Comparison of ENCODE assay signal across 13 cellular contexts in the genomic region with DNA sequence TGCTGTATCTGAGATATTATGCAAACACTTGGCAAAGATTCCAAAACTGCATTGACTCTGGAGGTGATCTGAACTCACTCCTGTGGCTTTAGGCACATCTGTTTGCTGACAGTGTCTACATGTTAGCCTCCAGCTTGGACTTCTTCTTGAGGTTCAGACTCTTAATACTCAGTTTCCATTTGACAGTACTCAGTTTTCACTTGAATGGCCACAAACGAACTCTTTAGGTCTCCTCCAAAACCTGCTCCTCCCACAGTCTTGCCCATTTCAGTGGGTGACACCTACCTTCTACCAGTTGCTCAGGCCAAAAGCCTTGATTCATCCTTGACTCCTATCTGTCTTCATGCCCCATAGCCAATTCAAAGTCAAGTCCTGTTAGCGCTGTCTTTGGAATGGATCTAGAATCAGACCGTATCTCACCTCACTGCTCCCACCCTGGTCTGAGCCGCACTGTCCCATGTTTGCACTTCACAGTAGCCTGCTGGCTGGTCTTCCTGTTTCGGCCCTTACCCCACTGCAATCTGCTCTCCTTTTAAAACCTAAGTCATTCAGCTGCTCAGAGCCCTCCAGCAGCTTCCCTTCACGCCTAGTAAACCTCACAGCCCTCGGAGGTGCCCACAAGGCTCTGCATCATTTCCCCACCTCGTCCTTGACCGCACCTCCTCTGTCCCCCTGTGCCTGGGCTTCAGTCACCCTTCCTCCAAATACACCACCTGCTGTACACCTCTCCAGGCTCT. TPM values are rescaled to one million over a fixed set of nuclear protein-coding genes. Genes with fewer than 3 reads are reported as not detected.
DNase-seq lines count a peak whose midpoint lies in the region; ATAC-seq lines count a peak whose summit lies in the region.
"Had no signal": no experiment of that assay in that cellular context is flagged by ENCODE, and none has a peak within 500 bp of the region (broad histone marks: within the 10 kb centered on the region; RNA-seq: fewer than 3 reads in every experiment).

No MANE protein-coding gene starts in this region.

- no peak overlapping the region for H2BK5ac ChIP-seq in neuronal stem cell (ENCODE audit: low read length)

- no peak for DNase-seq in activated CD4-positive, alpha-beta T cell treated with anti-CD3 and anti-CD28 coated beads for 36 hours
- DNase-seq in activated CD4-positive, alpha-beta T cell treated with anti-CD3 and anti-CD28 coated beads for 4 hours = no peak
- DNase-seq in neuronal stem cell (ENCODE audit: low spot score) = no peak
- DNase-seq in Kasumi-1 (lab: John Stamatoyannopoulos, UW) = no peak
- no peak for DNase-seq in NCI-H82 (lab: John Stamatoyannopoulos, UW)
- DNase-seq in NCI-H510A (lab: John Stamatoyannopoulos, UW) = no peak
- DNase-seq: activated effector memory CD4-positive, alpha-beta T cell treated with anti-CD3 and anti-CD28 coated beads, Interleukin-2, amount 50 U/mL, for 16 hours; heart right ventricle; mesenchymal stem cell; NCI-H187; PC-9 had no signal

- H3K36me3 Mint-ChIP-seq in activated CD4-positive, alpha-beta T cell treated with anti-CD3 and anti-CD28 coated beads for 36 hours (ENCODE audit: low read depth) = peaks cover 76% of the 10 kb centered on the region
- H3K36me3 Mint-ChIP-seq in IgD-negative memory B cell = peaks cover 14% of the 10 kb centered on the region

- no peak overlapping the region for H2BK12ac ChIP-seq in neuronal stem cell (ENCODE audit: low read length)

- H3K27me3 Mint-ChIP-seq in activated CD4-positive, alpha-beta T cell treated with anti-CD3 and anti-CD28 coated beads for 36 hours = no peaks in the 10 kb centered on the region
- H3K27me3 Mint-ChIP-seq in IgD-negative memory B cell = no peaks in the 10 kb centered on the region

- peaks cover 47% of the 10 kb centered on the region for H3K4me1 Mint-ChIP-seq in activated CD4-positive, alpha-beta T cell treated with anti-CD3 and anti-CD28 coated beads for 36 hours
- peaks cover 8 to 30% (median 27%) of the 10 kb centered on the region in 3 donors for H3K4me1 Mint-ChIP-seq in IgD-negative memory B cell

- H3K18ac ChIP-seq in neuronal stem cell (ENCODE audit: low read length) = no peak overlapping the region

- no peaks in the 10 kb centered on the region for H3K9me3 Mint-ChIP-seq in activated CD4-positive, alpha-beta T cell treated with anti-CD3 and anti-CD28 coated beads for 36 hours (ENCODE audit: low read depth)
- no peaks in the 10 kb centered on the region for H3K9me3 Mint-ChIP-seq in IgD-negative memory B cell

- peaks cover 2% of the 10 kb centered on the region for H3K79me1 ChIP-seq in neuronal stem cell (ENCODE audit: low read depth, low read length)

- H2AK5ac ChIP-seq in neuronal stem cell (ENCODE audit: low read depth, low read length) = no peak overlapping the region

- no peak overlapping the region for H3K9ac ChIP-seq in neuronal stem cell (ENCODE audit: low read depth, low read length, poor library complexity)

- no peak for ATAC-seq in activated CD4-positive, alpha-beta T cell treated with anti-CD3 and anti-CD28 coated beads for 36 hours
- peak; percentile 77 for ATAC-seq in GM21529 (IDR thresholded peaks at IDR 0.05; ENCODE audit: unreplicated experiment)
- ATAC-seq: heart right ventricle had no signal

- POLR2A ChIA-PET in activated CD4-positive, alpha-beta T cell treated with anti-CD3 and anti-CD28 coated beads for 36 hours (lab: Charles Lee) = no interaction called here

- H2BK120ac ChIP-seq in neuronal stem cell (ENCODE audit: low read depth, low read length) = no peak overlapping the region

- no peaks in the 10 kb centered on the region for H3K4me1 ChIP-seq in neuronal stem cell (ENCODE audit: control insufficient read depth in 2 of 2, insufficient read depth in 1 of 2, low read depth in 1 of 2, low read length in 2 of 2)

- H2BK15ac ChIP-seq in neuronal stem cell (ENCODE audit: low read length) = no peak overlapping the region

- no peaks in the 10 kb centered on the region for H3K9me3 ChIP-seq in neuronal stem cell (replicated peaks in 1 of 2; ENCODE audit: control insufficient read depth in 2 of 2, insufficient read depth in 1 of 2, low read depth in 1 of 2, low read length in 2 of 2)
- H3K9me3 ChIP-seq: heart right ventricle had no signal

- no peak overlapping the region for H4K8ac ChIP-seq in neuronal stem cell (ENCODE audit: low read depth, low read length)

- H3K4me3 ChIP-seq in neuronal stem cell (ENCODE audit: low read length in 2 of 2) = no peak overlapping the region
- H3K4me3 ChIP-seq: heart right ventricle, PC-9 had no signal

- no peak overlapping the region for H4K91ac ChIP-seq in neuronal stem cell (ENCODE audit: low read depth, low read length, poor library complexity)

- H3K23ac ChIP-seq in neuronal stem cell (ENCODE audit: low read depth, low read length, poor library complexity) = peak overlapping the region; percentile 1

- peaks cover 40 to 94% of the 10 kb centered on the region in 2 donors for H3K36me3 ChIP-seq in neuronal stem cell (replicated peaks in 1 of 2; ENCODE audit: control insufficient read depth in 2 of 2, insufficient read depth in 2 of 2, low read length in 2 of 2)

- WGBS in neuronal stem cell (ENCODE audit: extremely low coverage in 2 of 2, insufficient read length in 2 of 2, insufficient replicate concordance in 1 of 2), 2 donors = no CpG with 5 or more reads among the region's 9 CpGs

- no peak overlapping the region for H2AFZ ChIP-seq in neuronal stem cell (ENCODE audit: low read length)
- H2AFZ ChIP-seq: PC-9 had no signal

- H3K4me3 Mint-ChIP-seq in activated CD4-positive, alpha-beta T cell treated with anti-CD3 and anti-CD28 coated beads for 36 hours = no peak overlapping the region
- H3K4me3 Mint-ChIP-seq in IgD-negative memory B cell = peak overlapping the region in 1 of 4 donors; percentile 74

- no peak overlapping the region for H3K4me2 ChIP-seq in neuronal stem cell (ENCODE audit: insufficient read depth, low read length, poor library complexity, severe bottlenecking)
- H3K4me2 ChIP-seq: PC-9 had no signal

- no peak overlapping the region for H3K27ac ChIP-seq in neuronal stem cell (replicated peaks; ENCODE audit: low read length)
- H3K27ac ChIP-seq: PC-9 had no signal

- H3K27me3 ChIP-seq in neuronal stem cell (ENCODE audit: control insufficient read depth in 3 of 3, insufficient read depth in 3 of 3, low read depth in 1 of 3, low read length in 3 of 3) = no peaks in the 10 kb centered on the region
- H3K27me3 ChIP-seq: heart right ventricle had no signal

- H3K14ac ChIP-seq in neuronal stem cell (ENCODE audit: low read length) = no peak overlapping the region

- no peak overlapping the region for H3K4ac ChIP-seq in neuronal stem cell (ENCODE audit: low read length)

- peak overlapping the region; percentile 79 for H3K27ac Mint-ChIP-seq in activated CD4-positive, alpha-beta T cell treated with anti-CD3 and anti-CD28 coated beads for 36 hours
- H3K27ac Mint-ChIP-seq in IgD-negative memory B cell = peak overlapping the region in 2 of 3 donors; percentile 41 to 89

- CTCF ChIA-PET in activated CD4-positive, alpha-beta T cell treated with anti-CD3 and anti-CD28 coated beads for 36 hours (lab: Charles Lee) = interaction anchor here (1.2 kb wide), 1 partner anchor 208 kb away, joined by 3 read pairs; no protein-coding TSS in a partner anchor

- intact Hi-C loops in activated CD4-positive, alpha-beta T cell treated with anti-CD3 and anti-CD28 coated beads for 36 hours (cut with DNase I, micrococcal nuclease) = no loop called here

RNA-seq across cellular contexts. Expression of gene ATG16L1, which starts 10.5 kb away (rescaled TPM):
- 10 to 100 TPM; 23.0 to 24.6 TPM for total RNA-seq in activated CD4-positive, alpha-beta T cell treated with anti-CD3 and anti-CD28 coated beads for 36 hours
- polyA plus RNA-seq in IgD-negative memory B cell = 11.2 TPM
- polyA plus RNA-seq in neuronal stem cell (2013, experiment 1 of 2) = 11.9 TPM
- polyA plus RNA-seq in neuronal stem cell (2013, experiment 2 of 2) = 11.6 TPM

RNA-seq across cellular contexts. Expression of gene SAG, which starts 45.6 kb away (rescaled TPM):
- total RNA-seq in activated CD4-positive, alpha-beta T cell treated with anti-CD3 and anti-CD28 coated beads for 36 hours = under 1 TPM in 1 of 2 experiments, not detected in 1; 0.39 TPM
- not detected for polyA plus RNA-seq in IgD-negative memory B cell
- not detected for polyA plus RNA-seq in neuronal stem cell (2013, experiment 1 of 2)
- not detected for polyA plus RNA-seq in neuronal stem cell (2013, experiment 2 of 2)
- total RNA-seq: heart right ventricle, PC-9 had no signal
- polyA plus RNA-seq: heart right ventricle had no signal
